ENCODE assay signal across 17 cellular contexts in the genomic region with DNA sequence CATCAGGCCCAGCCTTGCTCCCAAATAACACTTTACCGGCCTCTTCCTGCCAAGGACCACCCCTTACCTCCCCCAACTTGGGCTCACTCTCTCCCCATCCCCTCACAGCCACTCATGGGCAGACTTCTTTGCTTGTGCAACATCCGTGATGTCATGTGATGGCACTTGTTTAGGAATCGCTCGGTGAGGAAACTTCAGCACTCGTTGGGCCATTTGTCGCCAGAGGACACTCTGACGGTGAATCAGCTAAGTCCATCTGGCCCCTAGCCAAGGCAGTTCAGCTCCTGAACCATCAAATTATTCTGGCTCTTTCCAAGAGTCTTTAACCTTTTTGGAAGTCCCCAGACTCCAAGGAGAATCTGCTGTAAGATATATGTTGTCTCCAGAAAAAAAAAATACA. TPM values are rescaled to one million over a fixed set of nuclear protein-coding genes. Genes with fewer than 3 reads are reported as not detected.
"Had no signal": no experiment of that assay in that cellular context is flagged by ENCODE, and none has a peak within 500 bp of the region (broad histone marks: within the 10 kb centered on the region; RNA-seq: fewer than 3 reads in every experiment).

No MANE protein-coding gene starts in this region.

- ATAC-seq: left lobe of liver; naive thymus-derived CD4-positive, alpha-beta T cell had no signal

- H3K4me3 ChIP-seq: ascending aorta, breast epithelium, transverse colon had no signal

- H3K27me3 ChIP-seq: ascending aorta, breast epithelium, transverse colon had no signal

- DNase-seq: activated CD4-positive, alpha-beta T cell treated with anti-CD3 and anti-CD28 coated beads, Interleukin-2, amount 10 ng/mL, durations not matched to agents 7 days and 5 days; activated CD4-positive, CD25-positive, alpha-beta regulatory T cell; activated CD8-positive, alpha-beta memory T cell treated with anti-CD3 and anti-CD28 coated beads for 24 hours; activated naive CD4-positive, alpha-beta T cell treated with Interleukin-2 at 50 U/mL for 16 hours; cerebellar nuclear complex; naive thymus-derived CD4-positive, alpha-beta T cell; small intestine; stimulated activated CD4-positive, alpha-beta T cell treated with anti-CD3 and anti-CD28 coated beads, Interleukin-4, amount 100 ng/mL, for 24 hours; stimulated activated naive CD4-positive, alpha-beta T cell; SW 1271; transverse colon had no signal

- H3K36me3 ChIP-seq: ascending aorta, breast epithelium, transverse colon had no signal

- H3K9me3 ChIP-seq: ascending aorta, breast epithelium, transverse colon had no signal

- H3K4me1 ChIP-seq: breast epithelium had no signal

- H3K27ac ChIP-seq: ascending aorta, breast epithelium, transverse colon had no signal

RNA-seq across cellular contexts. Expression of gene BTBD16, which starts 19.2 kb away (rescaled TPM):
- total RNA-seq: activated CD4-positive, alpha-beta T cell treated with anti-CD3 and anti-CD28 coated beads, Interleukin-2, amount 10 ng/mL, durations not matched to agents 7 days and 5 days; ascending aorta; lung microvascular endothelial cell; mononuclear cell; naive thymus-derived CD4-positive, alpha-beta T cell; T-helper 2 cell treated with Interferon-gamma antibody and Interleukin-4, amounts not matched to agents 100 ng/mL and 5 ng/mL, for 36 hours; transverse colon had no signal
- polyA plus RNA-seq: naive thymus-derived CD4-positive, alpha-beta T cell had no signal
